Comparison of ENCODE assay signal across 16 cellular contexts in genomic region chr10:70515035-70515702, GRCh38.
"Had no signal": no experiment of that assay in that cellular context is flagged by ENCODE, and none has a peak within 500 bp of the region (broad histone marks: within the 10 kb centered on the region; RNA-seq: fewer than 3 reads in every experiment).

No MANE protein-coding gene starts in this region.

- DNase-seq: activated gamma-delta T cell; activated naive CD8-positive, alpha-beta T cell treated with anti-CD3 and anti-CD28 coated beads, Interleukin-2, amount 10 ng/mL, durations not matched to agents 7 days and 5 days; activated T-cell treated with anti-CD3 and anti-CD28 coated beads, Interleukin-2, amount 50 U/mL, for 24 hours; aorta; colonic mucosa; effector CD4-positive, alpha-beta T cell; left ventricle myocardium inferior; nephron progenitor cell; stimulated activated CD4-positive, alpha-beta T cell treated with anti-CD3 and anti-CD28 coated beads, Interleukin-12 subunit alpha, Interleukin-12 subunit beta, amount 100 ng/mL, for 4 hours; stimulated activated naive CD8-positive, alpha-beta T cell treated with anti-CD3 and anti-CD28 coated beads, Interleukin-15, amount 100 ng/mL, for 72 hours; T-helper 2 cell had no signal

- H3K27ac ChIP-seq: colonic mucosa, gastroesophageal sphincter, left ventricle myocardium inferior, thoracic aorta had no signal

- H3K4me3 ChIP-seq: colonic mucosa, gastroesophageal sphincter, left ventricle myocardium inferior, thoracic aorta had no signal

- H3K4me1 Mint-ChIP-seq: activated naive CD8-positive, alpha-beta T cell treated with anti-CD3 and anti-CD28 coated beads, Interleukin-2, amount 10 ng/mL, durations not matched to agents 7 days and 5 days had no signal

- H3K27me3 Mint-ChIP-seq: memory B cell; stimulated activated naive CD8-positive, alpha-beta T cell treated with anti-CD3 and anti-CD28 coated beads, Interleukin-15, amount 100 ng/mL, for 72 hours had no signal

- H3K4me1 ChIP-seq: colonic mucosa had no signal

- H3K4me3 Mint-ChIP-seq: activated naive CD8-positive, alpha-beta T cell treated with anti-CD3 and anti-CD28 coated beads, Interleukin-2, amount 10 ng/mL, durations not matched to agents 7 days and 5 days; activated T-cell treated with anti-CD3 and anti-CD28 coated beads, Interleukin-2, amount 50 U/mL, for 24 hours; memory B cell; nephron progenitor cell; stimulated activated naive CD8-positive, alpha-beta T cell treated with anti-CD3 and anti-CD28 coated beads, Interleukin-15, amount 100 ng/mL, for 72 hours had no signal

- H3K9me3 Mint-ChIP-seq: activated naive CD8-positive, alpha-beta T cell treated with anti-CD3 and anti-CD28 coated beads, Interleukin-2, amount 10 ng/mL, durations not matched to agents 7 days and 5 days; activated T-cell treated with anti-CD3 and anti-CD28 coated beads, Interleukin-2, amount 50 U/mL, for 24 hours; memory B cell; nephron progenitor cell; stimulated activated naive CD8-positive, alpha-beta T cell treated with anti-CD3 and anti-CD28 coated beads, Interleukin-15, amount 100 ng/mL, for 72 hours had no signal

- H3K9me3 ChIP-seq: colonic mucosa, gastroesophageal sphincter, left ventricle myocardium inferior, thoracic aorta had no signal

- H3K36me3 ChIP-seq: colonic mucosa, gastroesophageal sphincter, left ventricle myocardium inferior, thoracic aorta had no signal

- ATAC-seq: activated CD4-positive, CD25-positive, alpha-beta regulatory T cell treated with anti-CD3 and anti-CD28 coated beads, Interleukin-2, amount 50 U/mL, for 24 hours; gastroesophageal sphincter; sciatic nerve; stimulated activated naive CD8-positive, alpha-beta T cell treated with anti-CD3 and anti-CD28 coated beads, Interleukin-15, amount 100 ng/mL, for 72 hours had no signal

- H3K36me3 Mint-ChIP-seq: activated naive CD8-positive, alpha-beta T cell treated with anti-CD3 and anti-CD28 coated beads, Interleukin-2, amount 10 ng/mL, durations not matched to agents 7 days and 5 days; memory B cell had no signal

- H3K27me3 ChIP-seq: colonic mucosa, gastroesophageal sphincter had no signal

- H3K27ac Mint-ChIP-seq: activated naive CD8-positive, alpha-beta T cell treated with anti-CD3 and anti-CD28 coated beads, Interleukin-2, amount 10 ng/mL, durations not matched to agents 7 days and 5 days; activated T-cell treated with anti-CD3 and anti-CD28 coated beads, Interleukin-2, amount 50 U/mL, for 24 hours; memory B cell; nephron progenitor cell; stimulated activated naive CD8-positive, alpha-beta T cell treated with anti-CD3 and anti-CD28 coated beads, Interleukin-15, amount 100 ng/mL, for 72 hours had no signal
